Comparison of ENCODE assay signal across 8 cellular contexts in the genomic region with DNA sequence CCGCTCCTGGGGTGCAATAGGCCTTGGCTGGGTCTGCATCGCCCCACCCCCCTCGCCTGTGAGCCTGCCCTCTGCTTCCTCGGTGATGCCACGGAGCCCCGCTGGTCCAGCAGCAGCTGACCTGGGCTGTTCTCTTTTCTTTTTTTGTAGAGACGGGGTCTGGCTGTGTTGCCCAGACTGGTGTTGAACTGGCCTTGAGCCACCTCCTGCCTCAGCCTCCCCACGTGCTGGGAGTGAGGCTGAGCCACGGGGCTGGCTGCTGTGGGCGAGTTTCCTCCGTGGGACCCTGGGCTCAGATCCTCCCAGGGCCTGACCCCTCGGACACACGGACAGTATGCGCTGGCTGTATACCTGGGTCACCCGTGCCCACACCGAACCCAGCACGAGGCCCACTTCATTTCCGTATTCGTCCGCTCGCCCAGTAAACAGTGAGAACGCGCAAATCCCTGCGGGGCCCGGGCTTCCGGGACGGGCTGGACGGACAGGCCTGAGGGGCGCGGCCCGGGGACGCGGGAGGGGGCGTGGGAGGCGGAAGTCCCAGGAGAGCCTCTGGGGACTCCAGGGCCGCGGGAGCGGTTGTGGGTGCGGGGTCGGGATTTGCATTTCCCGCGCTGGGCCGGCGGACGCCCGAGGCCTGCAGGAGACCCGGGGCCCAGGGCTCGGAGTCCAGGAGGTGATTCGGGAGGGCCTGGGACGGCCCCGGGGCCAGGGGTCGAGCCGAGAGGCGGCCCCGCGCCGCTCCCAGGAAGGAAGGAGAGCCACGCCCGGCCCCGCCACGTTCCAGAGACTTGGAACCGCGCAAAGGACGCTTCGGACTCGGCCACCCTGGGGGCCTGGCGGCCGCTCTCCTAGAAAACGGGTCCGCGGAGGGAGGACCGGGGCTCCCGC. TPM values are rescaled to one million over a fixed set of nuclear protein-coding genes. Genes with fewer than 3 reads are reported as not detected.
DNase-seq lines count a peak whose midpoint lies in the region; TF ChIP-seq lines count a peak whose summit lies in the region.

No MANE protein-coding gene starts in this region.

- TF ChIP-seq CTCF in CD14-positive monocyte (IDR thresholded peaks at IDR 0.05), result no peak
- TF ChIP-seq CTCF in HFF-Myc (IDR thresholded peaks at IDR 0.05; ENCODE audit: low read depth, low read length, missing control alignments), result no peak

- H3K27me3 ChIP-seq in muscle layer of duodenum (ENCODE audit: low read depth, low read length), result no peaks in the 10 kb centered on the region
- H3K27me3 ChIP-seq in CD4-positive, alpha-beta memory T cell (ENCODE audit: insufficient read depth, low read length), result peaks cover 9% of the 10 kb centered on the region

- intact Hi-C loops in CD14-positive monocyte (cut with micrococcal nuclease), result loop anchor here (10.0 kb wide), 2 partner anchors 56 to 324 kb away; a partner anchor contains a TSS
- intact Hi-C loops in CD4-positive, alpha-beta memory T cell (cut with micrococcal nuclease), result no loop called here

- H3K36me3 Mint-ChIP-seq in CD14-positive monocyte, result no peaks in the 10 kb centered on the region
- H3K36me3 Mint-ChIP-seq in CD4-positive, alpha-beta memory T cell, result no peaks in the 10 kb centered on the region

- H3K27ac ChIP-seq in muscle layer of duodenum (ENCODE audit: low read length), result no peak overlapping the region
- H3K27ac ChIP-seq in CD4-positive, alpha-beta memory T cell (ENCODE audit: low read depth, low read length), result no peak overlapping the region

- H3K4me1 Mint-ChIP-seq in CD14-positive monocyte, result peaks cover 43% of the 10 kb centered on the region
- peaks cover 9 to 18% (median 14%) of the 10 kb centered on the region in 4 donors for H3K4me1 Mint-ChIP-seq in CD4-positive, alpha-beta memory T cell

- H3K27me3 Mint-ChIP-seq in CD14-positive monocyte (ENCODE audit: low read depth in 3 of 3), result peaks cover 5 to 17% (median 14%) of the 10 kb centered on the region in 3 donors
- peaks cover 7 to 12% of the 10 kb centered on the region in 2 donors for H3K27me3 Mint-ChIP-seq in CD4-positive, alpha-beta memory T cell

- DNase-seq in CD14-positive monocyte (ENCODE audit: low spot score), result no peak
- no peak for DNase-seq in HFF-Myc (ENCODE audit: extremely low read depth, low read depth)
- DNase-seq in dermis blood vessel endothelial cell, result peak; percentile 43
- DNase-seq in CD4-positive, alpha-beta memory T cell, result no peak
- DNase-seq in activated CD8-positive, alpha-beta memory T cell treated with anti-CD3 and anti-CD28 coated beads for 24 hours, result no peak
- DNase-seq in activated T-cell treated with anti-CD3 and anti-CD28 coated beads for 4 hours, result no peak
- DNase-seq in DMS79 treated with DMSO at 0.1 percent for 48 hours (lab: John Stamatoyannopoulos, UW), result no peak

- no peaks in the 10 kb centered on the region for H3K36me3 ChIP-seq in muscle layer of duodenum (ENCODE audit: control insufficient read depth in 1 of 2, insufficient read depth in 2 of 2, low read length in 2 of 2)
- H3K36me3 ChIP-seq in CD4-positive, alpha-beta memory T cell (ENCODE audit: insufficient read depth, low read length), result no peaks in the 10 kb centered on the region

- peak overlapping the region in 5 of 7 donors; percentile 46 to 79 (median 68) for H3K27ac Mint-ChIP-seq in CD14-positive monocyte
- no peak overlapping the region for H3K27ac Mint-ChIP-seq in CD4-positive, alpha-beta memory T cell

- no peaks in the 10 kb centered on the region for H3K9me3 ChIP-seq in muscle layer of duodenum (ENCODE audit: control insufficient read depth in 1 of 2, low read length in 2 of 2)
- no peaks in the 10 kb centered on the region for H3K9me3 ChIP-seq in CD4-positive, alpha-beta memory T cell (ENCODE audit: control insufficient read depth in 1 of 2, low read length in 2 of 2)

- CTCF ChIA-PET in CD4-positive, alpha-beta memory T cell (lab: Charles Lee; ENCODE audit: partially characterized antibody), result no interaction called here

- H3K4me1 ChIP-seq in muscle layer of duodenum (ENCODE audit: control insufficient read depth in 1 of 2, insufficient read depth in 2 of 2, low read length in 2 of 2), result peaks cover 0 to 6% of the 10 kb centered on the region in 2 donors
- H3K4me1 ChIP-seq in CD4-positive, alpha-beta memory T cell (ENCODE audit: insufficient read depth, low read length), result peaks cover 22% of the 10 kb centered on the region

- peak overlapping the region; percentile 57 to 60 for H3K4me3 Mint-ChIP-seq in CD14-positive monocyte
- peak overlapping the region in 1 of 8 donors; percentile 45 for H3K4me3 Mint-ChIP-seq in CD4-positive, alpha-beta memory T cell

- POLR2A ChIA-PET in CD4-positive, alpha-beta memory T cell (lab: Charles Lee; ENCODE audit: partially characterized antibody), result no interaction called here

- peaks cover 0 to 4% (median 2%) of the 10 kb centered on the region in 7 donors for H3K9me3 Mint-ChIP-seq in CD14-positive monocyte
- peaks cover 0 to 6% (median 0%) of the 10 kb centered on the region in 8 donors for H3K9me3 Mint-ChIP-seq in CD4-positive, alpha-beta memory T cell

- H3K4me3 ChIP-seq in HFF-Myc (replicated peaks; ENCODE audit: low read depth, low read length) (peak overlapping the region; percentile 24), muscle layer of duodenum (ENCODE audit: low read depth in 1 of 2, low read length in 2 of 2) (peak overlapping the region; percentile 37 to 66)
- no peak overlapping the region for H3K4me3 ChIP-seq in CD4-positive, alpha-beta memory T cell (ENCODE audit: low read length in 2 of 2)

RNA-seq across cellular contexts. Expression of a gene that starts 57.8 kb away (rescaled TPM):
- 100 to 1,000 TPM; 116 to 117 TPM for polyA plus RNA-seq in CD14-positive monocyte
- total RNA-seq in dermis blood vessel endothelial cell, result 119 and 155 TPM in 2 replicates
- 10 to 100 TPM; 85.6 to 90.1 TPM for total RNA-seq in CD4-positive, alpha-beta memory T cell
- 100 to 1,000 TPM; 116 to 169 TPM for polyA plus RNA-seq in CD4-positive, alpha-beta memory T cell

Comparison
In these comparisons a context has a peak if more than half of its experiments do, and no peak if none do; other contexts are left out.
1. H3K27ac Mint-ChIP-seq: peak in CD14-positive monocyte (5 of 7); none in CD4-positive, alpha-beta memory T cell (0 of 7).
2. H3K4me3 ChIP-seq: peak in HFF-Myc (single experiment) and muscle layer of duodenum (2 of 2); none in CD4-positive, alpha-beta memory T cell (0 of 2).